In the genomic region with DNA sequence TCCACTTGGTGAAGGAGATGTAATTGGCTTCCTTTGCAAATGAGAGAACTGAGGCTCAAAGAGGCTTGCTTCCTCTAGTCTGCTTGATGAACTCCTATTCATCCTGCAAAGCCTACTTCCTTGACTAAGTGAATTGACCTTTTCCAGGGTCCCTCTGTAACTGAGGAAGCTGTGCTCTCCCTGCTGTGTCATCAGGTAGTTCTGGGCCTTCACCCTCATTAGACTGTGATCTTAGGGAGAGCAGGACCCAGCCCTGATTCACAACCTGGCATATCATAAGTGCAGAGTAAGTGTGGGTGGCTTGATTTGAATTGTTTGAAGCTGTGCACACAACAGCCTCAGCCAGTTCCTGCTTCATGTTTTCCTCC, we compare ENCODE assay signal across 9 cellular contexts. TPM values are rescaled to one million over a fixed set of nuclear protein-coding genes. Genes with fewer than 3 reads are reported as not detected.
A peak's percentile ranks its signal among the peaks of the same experiment; 100 is the strongest.
DNase-seq lines count a peak whose midpoint lies in the region; ATAC-seq and TF ChIP-seq lines count a peak whose summit lies in the region.
"Had no signal": no experiment of that assay in that cellular context is flagged by ENCODE, and none has a peak within 500 bp of the region (broad histone marks: within the 10 kb centered on the region; RNA-seq: fewer than 3 reads in every experiment).

No MANE protein-coding gene starts in this region.

- peak overlapping the region; percentile 97 to 100 for H3K27ac Mint-ChIP-seq in effector memory CD8-positive, alpha-beta T cell

- H3K4me2 ChIP-seq in SK-N-SH: no peak overlapping the region

- CTCF ChIA-PET in SK-N-SH (lab: Yijun Ruan, JAX): interaction anchor here (1.0 to 2.3 kb wide), 5 partner anchors 11 to 176 kb away, joined by 3 to 10 read pairs (median 4); no protein-coding TSS in a partner anchor

- H3K4me3 Mint-ChIP-seq in effector memory CD8-positive, alpha-beta T cell: peak overlapping the region; percentile 92 to 95

- H3F3A ChIP-seq in SK-N-SH (replicated peaks; ENCODE audit: insufficient read depth): peaks cover 18% of the 10 kb centered on the region

- no peaks in the 10 kb centered on the region for H4K20me1 ChIP-seq in SK-N-SH (ENCODE audit: insufficient read depth)

- H3K27me3 Mint-ChIP-seq in effector memory CD8-positive, alpha-beta T cell: no peaks in the 10 kb centered on the region

- H3K4me1 ChIP-seq in SK-N-SH (ENCODE audit: control insufficient read depth in 1 of 2, insufficient read depth in 2 of 2, low read depth in 1 of 2, low read length in 1 of 2): peaks cover 3 to 16% of the 10 kb centered on the region in 2 experiments; a peak in 2 of 4 replicates

- H3K4me3 ChIP-seq in SK-N-SH (ENCODE audit: low read depth in 2 of 2, low read length in 1 of 2): no peak overlapping the region

- POLR2A ChIA-PET in SK-N-SH (lab: Yijun Ruan, JAX): no interaction called here

- H3K36me3 ChIP-seq in SK-N-SH (replicated peaks in 1 of 2; ENCODE audit: control insufficient read depth in 1 of 2, insufficient read depth in 2 of 2, low read length in 1 of 2): no peaks in the 10 kb centered on the region

- DNase-seq in SK-N-SH (no peak), cerebellar cortex (ENCODE audit: low spot score) (no peak)
- no peak for DNase-seq in effector memory CD8-positive, alpha-beta T cell
- peak; percentile 66 for DNase-seq in stimulated activated CD4-positive, alpha-beta T cell treated with anti-CD3 and anti-CD28 coated beads, Interleukin-4, amount 100 ng/mL, for 24 hours
- DNase-seq: NCI-H446 treated with DMSO at 0.1 percent for 48 hours had no signal

- H3K4me1 Mint-ChIP-seq in effector memory CD8-positive, alpha-beta T cell (ENCODE audit: low read depth in 2 of 2): peaks cover 87 to 89% of the 10 kb centered on the region in 2 donors

- TF ChIP-seq CTCF in SK-N-SH (IDR thresholded peaks at IDR 0.05): no peak

- peaks cover 44% of the 10 kb centered on the region for H3K36me3 Mint-ChIP-seq in effector memory CD8-positive, alpha-beta T cell (ENCODE audit: insufficient read depth)

- peak; percentile 35; the same call in 1 of the 2 replicates for TF ChIP-seq POLR2A in Raji (IDR thresholded peaks at IDR 0.05; ENCODE audit: insufficient read depth, low read depth, low read length)
- TF ChIP-seq POLR2A in GM18505 (IDR thresholded peaks at IDR 0.05; ENCODE audit: borderline replicate concordance, extremely low read depth, insufficient read depth, insufficient read length): no peak

- H2AFZ ChIP-seq in SK-N-SH (ENCODE audit: low read depth): no peak overlapping the region; the same call in 1 of the 2 replicates

- H3K9me3 ChIP-seq in SK-N-SH: no peaks in the 10 kb centered on the region

- no peaks in the 10 kb centered on the region for H3K79me2 ChIP-seq in SK-N-SH (ENCODE audit: insufficient read depth)

- TF ChIP-seq EP300 in SK-N-SH (IDR thresholded peaks at IDR 0.05; ENCODE audit: borderline replicate concordance in 1 of 2, low read depth in 1 of 2, low read length in 1 of 2): no peak

- peak overlapping the region in 1 of 2 experiments; percentile 88; a peak in 2 of 4 replicates for H3K27ac ChIP-seq in SK-N-SH (ENCODE audit: low read depth in 2 of 2, low read length in 1 of 2)

- no peaks in the 10 kb centered on the region for H3K9me2 ChIP-seq in SK-N-SH

- no peak overlapping the region; the same call in 1 of the 2 replicates for H3K9ac ChIP-seq in SK-N-SH

- no peak for TF ChIP-seq RAD21 in SK-N-SH (IDR thresholded peaks at IDR 0.05; ENCODE audit: low read length)

- H3K27me3 ChIP-seq in SK-N-SH (ENCODE audit: insufficient read depth): no peaks in the 10 kb centered on the region

- ATAC-seq in SK-N-SH treated with all-trans-retinoic acid at 6 μM for 48 hours (no peak), GM18505 (IDR thresholded peaks at IDR 0.05; ENCODE audit: unreplicated experiment) (no peak), HG03354 (IDR thresholded peaks at IDR 0.05; ENCODE audit: poor library complexity, severe bottlenecking, unreplicated experiment) (no peak)
- ATAC-seq in effector memory CD8-positive, alpha-beta T cell (replicated peaks): no peak

- H3K9me3 Mint-ChIP-seq in effector memory CD8-positive, alpha-beta T cell: peaks cover 4 to 7% of the 10 kb centered on the region in 2 donors

TF ChIP-seq in SK-N-SH treated with all-trans-retinoic acid at 6 μM for 48 hours, 23 proteins besides CTCF, POLR2A, EP300 and RAD21:
- TF ChIP-seq ZFP3 (CRISPR knock-in tag; IDR thresholded peaks at IDR 0.05): peak; percentile 98
- TF ChIP-seq TCF4 (CRISPR knock-in tag; IDR thresholded peaks at IDR 0.05; ENCODE audit: borderline replicate concordance): no peak

TF ChIP-seq in SK-N-SH, 30 proteins besides CTCF, POLR2A, EP300 and RAD21:
- no peak for TF ChIP-seq SMC3 (IDR thresholded peaks at IDR 0.05; ENCODE audit: low read depth, low read length)
- TF ChIP-seq RCOR1 (IDR thresholded peaks at IDR 0.05; ENCODE audit: low read length): no peak
- TF ChIP-seq MXI1 (IDR thresholded peaks at IDR 0.05; ENCODE audit: low read depth, low read length): no peak
- TF ChIP-seq, protein P1, sequence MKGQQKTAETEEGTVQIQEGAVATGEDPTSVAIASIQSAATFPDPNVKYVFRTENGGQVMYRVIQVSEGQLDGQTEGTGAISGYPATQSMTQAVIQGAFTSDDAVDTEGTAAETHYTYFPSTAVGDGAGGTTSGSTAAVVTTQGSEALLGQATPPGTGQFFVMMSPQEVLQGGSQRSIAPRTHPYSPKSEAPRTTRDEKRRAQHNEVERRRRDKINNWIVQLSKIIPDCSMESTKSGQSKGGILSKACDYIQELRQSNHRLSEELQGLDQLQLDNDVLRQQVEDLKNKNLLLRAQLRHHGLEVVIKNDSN (IDR thresholded peaks at IDR 0.05; ENCODE audit: borderline replicate concordance, low read depth): no peak

RNA-seq across cellular contexts. Expression of a gene that starts 16.3 kb away (rescaled TPM):
- polyA plus RNA-seq in SK-N-SH (2012; rRNA removed): 0.13 and 0.15 TPM in 2 replicates
- 0.01 and 0.03 TPM in 2 replicates for polyA plus RNA-seq in SK-N-SH (2012; cell fraction: cytosol; rRNA removed)
- polyA plus RNA-seq in SK-N-SH (2012; cell fraction: nucleus; rRNA removed): 0.20 and 0.33 TPM in 2 replicates

RNA-seq across cellular contexts. Expression of a gene that starts 32.9 kb away (rescaled TPM):
- not detected in 2 replicates for polyA plus RNA-seq in SK-N-SH (2012; rRNA removed)
- not detected in 2 replicates for polyA plus RNA-seq in SK-N-SH (2012; cell fraction: cytosol; rRNA removed)
- not detected in 2 replicates for polyA plus RNA-seq in SK-N-SH (2012; cell fraction: nucleus; rRNA removed)

RNA-seq across cellular contexts. Expression of a gene that starts 37.0 kb away (rescaled TPM):
- polyA plus RNA-seq in SK-N-SH (2012; rRNA removed): not detected in 2 replicates
- not detected in 2 replicates for polyA plus RNA-seq in SK-N-SH (2012; cell fraction: cytosol; rRNA removed)
- not detected in 2 replicates for polyA plus RNA-seq in SK-N-SH (2012; cell fraction: nucleus; rRNA removed)
